Comparison of ENCODE assay signal across 9 cellular contexts in genomic region chr4:76896731-76897521, GRCh38. TPM values are rescaled to one million over a fixed set of nuclear protein-coding genes. Genes with fewer than 3 reads are reported as not detected.
A peak's percentile ranks its signal among the peaks of the same experiment; 100 is the strongest.
DNase-seq lines count a peak whose midpoint lies in the region; ATAC-seq and TF ChIP-seq lines count a peak whose summit lies in the region.
"Had no signal": no experiment of that assay in that cellular context is flagged by ENCODE, and none has a peak within 500 bp of the region (broad histone marks: within the 10 kb centered on the region; RNA-seq: fewer than 3 reads in every experiment).

No MANE protein-coding gene starts in this region.

- peak; percentile 18 to 20 for DNase-seq in activated CD4-positive, alpha-beta T cell treated with anti-CD3 and anti-CD28 coated beads for 4 hours
- DNase-seq in activated CD4-positive, alpha-beta T cell treated with anti-CD3 and anti-CD28 coated beads, Interleukin-2, amount 10 ng/mL, durations not matched to agents 7 days and 5 days: no peak
- DNase-seq in activated gamma-delta T cell treated with Interleukin-2 at 50 U/mL for 16 hours: peak; percentile 10
- DNase-seq in heart right ventricle: peak in 1 of 2 donors; percentile 21
- DNase-seq in psoas muscle: peak in 1 of 2 donors; percentile 16
- DNase-seq in NOMO-1 treated with DMSO at 0.1 percent for 48 hours (lab: John Stamatoyannopoulos, UW; ENCODE audit: unreplicated experiment): no peak
- DNase-seq in amniotic stem cell (lab: John Stamatoyannopoulos, UW): no peak

- no peak for TF ChIP-seq CTCF in KMS-11 (conservative IDR thresholded peaks at IDR 0.05; ENCODE audit: low read depth, low read length)
- no peak for TF ChIP-seq CTCF in heart right ventricle (IDR thresholded peaks at IDR 0.05)
- no peak for TF ChIP-seq CTCF in psoas muscle (IDR thresholded peaks at IDR 0.05)

- peaks cover 8% of the 10 kb centered on the region for H3K4me1 ChIP-seq in KMS-11 (ENCODE audit: low read depth, poor library complexity, severe bottlenecking)
- peaks cover 3 to 20% (median 15%) of the 10 kb centered on the region in 9 donors for H3K4me1 ChIP-seq in heart right ventricle
- H3K4me1 ChIP-seq in psoas muscle: peaks cover 10% of the 10 kb centered on the region

- H3K4me3 Mint-ChIP-seq in activated CD4-positive, alpha-beta T cell treated with anti-CD3 and anti-CD28 coated beads, Interleukin-2, amount 10 ng/mL, durations not matched to agents 7 days and 5 days: no peak overlapping the region

- no peaks in the 10 kb centered on the region for H3K79me2 ChIP-seq in KMS-11 (ENCODE audit: insufficient read depth, low read depth)

- peaks cover 11% of the 10 kb centered on the region for H3K4me1 Mint-ChIP-seq in activated CD4-positive, alpha-beta T cell treated with anti-CD3 and anti-CD28 coated beads, Interleukin-2, amount 10 ng/mL, durations not matched to agents 7 days and 5 days

- peak in 7 of 8 donors; percentile 21 to 57 (median 45) for ATAC-seq in heart right ventricle
- peak; percentile 44 to 55 (median 52) for ATAC-seq in psoas muscle

- peaks cover 61% of the 10 kb centered on the region for H3K27me3 Mint-ChIP-seq in activated CD4-positive, alpha-beta T cell treated with anti-CD3 and anti-CD28 coated beads, Interleukin-2, amount 10 ng/mL, durations not matched to agents 7 days and 5 days

- intact Hi-C loops in heart right ventricle (cut with DNase I): no loop called here
- intact Hi-C loops in psoas muscle (cut with DNase I): no loop called here

- CTCF ChIA-PET in activated CD4-positive, alpha-beta T cell treated with anti-CD3 and anti-CD28 coated beads, Interleukin-2, amount 10 ng/mL, durations not matched to agents 7 days and 5 days (lab: Charles Lee): interaction anchor here (1.0 kb wide), 1 partner anchor 307 kb away, joined by 3 read pairs; no protein-coding TSS in a partner anchor

- H3K36me3 ChIP-seq in KMS-11 (ENCODE audit: insufficient read depth) (no peaks in the 10 kb centered on the region), heart right ventricle (no peaks in the 10 kb centered on the region), psoas muscle (ENCODE audit: insufficient read depth in 1 of 2, low read depth in 1 of 2) (no peaks in the 10 kb centered on the region)

- 3 to 6% methylated on average over 74 to 76 of the region's 76 CpGs for WGBS in heart right ventricle, 2 donors
- WGBS in psoas muscle, 3 donors: 6 to 9% (median 6%) methylated on average over 58 to 76 of the region's 76 CpGs

- H3K27me3 ChIP-seq in KMS-11 (ENCODE audit: insufficient read depth, low read depth): peaks cover 11% of the 10 kb centered on the region
- peaks cover 14 to 91% (median 58%) of the 10 kb centered on the region in 7 donors for H3K27me3 ChIP-seq in heart right ventricle
- peaks cover 2 to 65% (median 11%) of the 10 kb centered on the region in 3 donors for H3K27me3 ChIP-seq in psoas muscle (ENCODE audit: insufficient read depth in 3 of 3, low read length in 2 of 3)

- no peaks in the 10 kb centered on the region for H3K36me3 Mint-ChIP-seq in activated CD4-positive, alpha-beta T cell treated with anti-CD3 and anti-CD28 coated beads, Interleukin-2, amount 10 ng/mL, durations not matched to agents 7 days and 5 days (ENCODE audit: low read depth)

- no peak overlapping the region; the same call in 1 of the 2 replicates for H3K4me2 ChIP-seq in KMS-11

- H3K27ac Mint-ChIP-seq in activated CD4-positive, alpha-beta T cell treated with anti-CD3 and anti-CD28 coated beads, Interleukin-2, amount 10 ng/mL, durations not matched to agents 7 days and 5 days: no peak overlapping the region

- H3K27ac ChIP-seq in KMS-11 (no peak overlapping the region), heart right ventricle (no peak overlapping the region), psoas muscle (no peak overlapping the region)

- no peaks in the 10 kb centered on the region for H4K20me1 ChIP-seq in KMS-11 (ENCODE audit: insufficient read depth)

- no peak overlapping the region for H3K9ac ChIP-seq in KMS-11

- H3K9me3 Mint-ChIP-seq in activated CD4-positive, alpha-beta T cell treated with anti-CD3 and anti-CD28 coated beads, Interleukin-2, amount 10 ng/mL, durations not matched to agents 7 days and 5 days: no peaks in the 10 kb centered on the region

- H2AFZ ChIP-seq in KMS-11 (ENCODE audit: low read depth): peak overlapping the region; percentile 94; the same call in 1 of the 2 replicates

- no peaks in the 10 kb centered on the region for H3K9me3 ChIP-seq in heart right ventricle
- H3K9me3 ChIP-seq in psoas muscle: no peaks in the 10 kb centered on the region

- POLR2A ChIA-PET in activated CD4-positive, alpha-beta T cell treated with anti-CD3 and anti-CD28 coated beads, Interleukin-2, amount 10 ng/mL, durations not matched to agents 7 days and 5 days (lab: Charles Lee): no interaction called here

- H3K4me3 ChIP-seq in KMS-11 (IDR thresholded peaks at IDR 0.05; ENCODE audit: insufficient read depth, low read depth, low read length) (no peak overlapping the region), heart right ventricle (peak overlapping the region in 9 of 10 donors; percentile 35 to 60 (median 53)), psoas muscle (peak overlapping the region; percentile 64)

RNA-seq across cellular contexts. Expression of gene SOWAHB, which starts 1.0 kb away (rescaled TPM):
- total RNA-seq in activated CD4-positive, alpha-beta T cell treated with anti-CD3 and anti-CD28 coated beads, Interleukin-2, amount 10 ng/mL, durations not matched to agents 7 days and 5 days: not detected
- total RNA-seq in heart right ventricle: under 1 TPM in 2 of 10 donors, not detected in 8; 0.07 to 0.12 TPM
- polyA plus RNA-seq in heart right ventricle: not detected
- under 1 TPM in 1 of 4 donors, not detected in 3; 0.09 TPM for total RNA-seq in psoas muscle
- polyA plus RNA-seq in psoas muscle: under 1 TPM in 1 of 3 donors, not detected in 2; 0.03 TPM
- total RNA-seq: dermis microvascular lymphatic vessel endothelial cell had no signal

RNA-seq across cellular contexts. Expression of gene SEPTIN11, which starts 52.6 kb away (rescaled TPM):
- total RNA-seq in activated CD4-positive, alpha-beta T cell treated with anti-CD3 and anti-CD28 coated beads, Interleukin-2, amount 10 ng/mL, durations not matched to agents 7 days and 5 days: 10 to 100 TPM; 23.4 to 24.5 TPM
- total RNA-seq in heart right ventricle: 10 to 100 TPM; 26.3 to 55.2 (median 30.6) TPM
- 10 to 100 TPM; 11.2 to 15.9 TPM for polyA plus RNA-seq in heart right ventricle
- total RNA-seq in psoas muscle: 10 to 100 TPM; 20.9 to 54.0 (median 35.1) TPM
- polyA plus RNA-seq in psoas muscle: 10 to 100 TPM in 2 of 3 donors, 1 to 10 TPM in 1; 5.7 to 48.2 (median 21.5) TPM

Comparison
In these comparisons a context has a peak if more than half of its experiments do, and no peak if none do; other contexts are left out.
1. DNase-seq: peak in activated CD4-positive, alpha-beta T cell treated with anti-CD3 and anti-CD28 coated beads for 4 hours (2 of 2) and activated gamma-delta T cell treated with Interleukin-2 at 50 U/mL for 16 hours (single experiment); none in activated CD4-positive, alpha-beta T cell treated with anti-CD3 and anti-CD28 coated beads, Interleukin-2, amount 10 ng/mL, durations not matched to agents 7 days and 5 days (single experiment), NOMO-1 treated with DMSO at 0.1 percent for 48 hours (single experiment) and amniotic stem cell (single experiment).